1 cellular context compared by ENCODE assay signal in genomic region chr4:56387023-56388001, GRCh38.
TF ChIP-seq lines count a peak whose summit lies in the region.

AASDH (minus strand) TSS chr4:56387491; CDS start chr4:56384299, 3,192 bp downstream.

TF ChIP-seq in HepG2, 621 proteins besides CTCF, POLR2A, EP300 and RAD21 (continued from another document and continues in another):
- TF ChIP-seq ZNF609 (CRISPR knock-in tag; IDR thresholded peaks at IDR 0.05; ENCODE audit: borderline replicate concordance): peak; percentile 58; the same call in 1 of the 2 replicates
- TF ChIP-seq ZNF326 (CRISPR knock-in tag; IDR thresholded peaks at IDR 0.05; ENCODE audit: borderline replicate concordance): no peak
- TF ChIP-seq XBP1 (CRISPR knock-in tag; IDR thresholded peaks at IDR 0.05): no peak
- TF ChIP-seq ZNF660 (CRISPR knock-in tag; IDR thresholded peaks at IDR 0.05; ENCODE audit: borderline replicate concordance, low read depth): no peak
- TF ChIP-seq PBX3 (CRISPR knock-in tag; IDR thresholded peaks at IDR 0.05; ENCODE audit: borderline replicate concordance): no peak
- TF ChIP-seq PAX8 (CRISPR knock-in tag; IDR thresholded peaks at IDR 0.05; ENCODE audit: borderline replicate concordance): no peak
- TF ChIP-seq ZBTB40 (IDR thresholded peaks at IDR 0.05): no peak
- TF ChIP-seq ZBTB40 (CRISPR knock-in tag; IDR thresholded peaks at IDR 0.05): peak; percentile 46; the same call in 1 of the 2 replicates
- TF ChIP-seq MED8 (CRISPR knock-in tag; IDR thresholded peaks at IDR 0.05; ENCODE audit: insufficient replicate concordance): no peak
- no peak for TF ChIP-seq SATB2 (CRISPR knock-in tag; IDR thresholded peaks at IDR 0.05)
- no peak for TF ChIP-seq ZBTB2 (CRISPR knock-in tag; IDR thresholded peaks at IDR 0.05; ENCODE audit: low read depth)
- TF ChIP-seq HNRNPH1 (optimal IDR thresholded peaks at IDR 0.05; ENCODE audit: low read depth, low read length): no peak
- 0 out of 2 replicates have a peak, but pooled peaks have one; percentile 46 for TF ChIP-seq ZNF318 (CRISPR knock-in tag; IDR thresholded peaks at IDR 0.05)
- 0 out of 2 replicates have a peak, but pooled peaks have one; percentile 35 for TF ChIP-seq EEA1 (CRISPR knock-in tag; IDR thresholded peaks at IDR 0.05; ENCODE audit: borderline replicate concordance)
- no peak for TF ChIP-seq FUBP1 (CRISPR knock-in tag; IDR thresholded peaks at IDR 0.05; ENCODE audit: borderline replicate concordance)
- no peak for TF ChIP-seq CHCHD3 (CRISPR knock-in tag; IDR thresholded peaks at IDR 0.05)
- TF ChIP-seq ZNF230 (CRISPR knock-in tag; IDR thresholded peaks at IDR 0.05): peak; percentile 78; the same call in 1 of the 2 replicates
